ENCODE assay signal across 30 cellular contexts in genomic region chr10:110939419-110939818, GRCh38.
"Had no signal": no experiment of that assay in that cellular context is flagged by ENCODE, and none has a peak within 500 bp of the region (broad histone marks: within the 10 kb centered on the region; RNA-seq: fewer than 3 reads in every experiment).

No MANE protein-coding gene starts in this region.

- H3K4me2 ChIP-seq: neural progenitor cell had no signal

- H3K27ac Mint-ChIP-seq: naive thymus-derived CD4-positive, alpha-beta T cell; natural killer cell; nephron progenitor cell; neural progenitor cell; progenitor cell of endocrine pancreas; stimulated activated effector memory CD8-positive, alpha-beta T cell treated with anti-CD3 and anti-CD28 coated beads, Interleukin-12 subunit alpha, Interleukin-12 subunit beta, amount 100 ng/mL, for 72 hours; stimulated activated naive B cell treated with anti-CD40 and anti-IgM and Interleukin-4, amounts not matched to agents 10 μg/mL and 1 μg/mL and 100 μg/mL, for 72 hours; stimulated activated naive CD8-positive, alpha-beta T cell treated with anti-CD3 and anti-CD28 coated beads, Interleukin-15, Interleukin-2, amounts not matched to agents 100 ng/mL and 50 ng/mL, for 24 hours had no signal

- FAIRE-seq: small intestine, urothelium cell line had no signal

- H3K4me3 Mint-ChIP-seq: naive thymus-derived CD4-positive, alpha-beta T cell; natural killer cell; nephron progenitor cell; neural progenitor cell; stimulated activated effector memory CD8-positive, alpha-beta T cell treated with anti-CD3 and anti-CD28 coated beads, Interleukin-12 subunit alpha, Interleukin-12 subunit beta, amount 100 ng/mL, for 72 hours; stimulated activated naive B cell treated with anti-CD40 and anti-IgM and Interleukin-4, amounts not matched to agents 10 μg/mL and 1 μg/mL and 100 μg/mL, for 72 hours; stimulated activated naive CD8-positive, alpha-beta T cell treated with anti-CD3 and anti-CD28 coated beads, Interleukin-15, Interleukin-2, amounts not matched to agents 100 ng/mL and 50 ng/mL, for 24 hours had no signal

- H3K27me3 ChIP-seq: neural progenitor cell, ovary, right lobe of liver, sigmoid colon, suprapubic skin, testis, tibial artery, transverse colon, upper lobe of left lung, vagina had no signal

- H3K9ac ChIP-seq: neural progenitor cell, parathyroid adenoma had no signal

- H2AFZ ChIP-seq: neural progenitor cell, parathyroid adenoma had no signal

- H3K4me1 ChIP-seq: neural progenitor cell, parathyroid adenoma, psoas muscle, right lobe of liver, testis had no signal

- DNase-seq: naive thymus-derived CD4-positive, alpha-beta T cell; natural killer cell; nephron progenitor cell; occipital lobe; ovary; posterior cingulate gyrus; psoas muscle; right cardiac atrium; right lobe of liver; sigmoid colon; small intestine; stimulated activated CD4-positive, alpha-beta T cell treated with anti-CD3 and anti-CD28 coated beads, Interleukin-15, amount 100 ng/mL, for 24 hours; stimulated activated CD4-positive, alpha-beta T cell treated with anti-CD3 and anti-CD28 coated beads, Interleukin-2, amount 100 ng/mL, for 24 hours; stimulated activated CD4-positive, alpha-beta T cell treated with anti-CD3 and anti-CD28 coated beads, Interleukin-2, amount 100 ng/mL, for 48 hours; stimulated activated CD4-positive, alpha-beta T cell treated with anti-CD3 and anti-CD28 coated beads, Interleukin-4, amount 100 ng/mL, for 24 hours; stimulated activated naive B cell treated with anti-CD40 and anti-IgM and Interleukin-4, amounts not matched to agents 10 μg/mL and 1 μg/mL and 100 μg/mL, for 72 hours; stimulated activated naive CD4-positive, alpha-beta T cell treated with Interleukin-2 at 50 U/mL for 16 hours; substantia nigra; testis; tibial artery; transverse colon; upper lobe of left lung had no signal

- ATAC-seq: naive thymus-derived CD4-positive, alpha-beta T cell; natural killer cell; psoas muscle; right cardiac atrium; right lobe of liver; stimulated activated effector memory CD8-positive, alpha-beta T cell treated with anti-CD3 and anti-CD28 coated beads, Interleukin-12 subunit alpha, Interleukin-12 subunit beta, amount 100 ng/mL, for 72 hours; stimulated activated naive B cell treated with anti-CD40 and anti-IgM and Interleukin-4, amounts not matched to agents 10 μg/mL and 1 μg/mL and 100 μg/mL, for 72 hours had no signal

- H3K9me3 ChIP-seq: ovary, psoas muscle, right lobe of liver, sigmoid colon, suprapubic skin, testis, tibial artery, transverse colon, upper lobe of left lung, vagina had no signal

- H3K27me3 Mint-ChIP-seq: naive thymus-derived CD4-positive, alpha-beta T cell; progenitor cell of endocrine pancreas; stimulated activated naive B cell treated with anti-CD40 and anti-IgM and Interleukin-4, amounts not matched to agents 10 μg/mL and 1 μg/mL and 100 μg/mL, for 72 hours; stimulated activated naive CD8-positive, alpha-beta T cell treated with anti-CD3 and anti-CD28 coated beads, Interleukin-15, Interleukin-2, amounts not matched to agents 100 ng/mL and 50 ng/mL, for 24 hours had no signal

- H3K4me1 Mint-ChIP-seq: nephron progenitor cell, neural progenitor cell had no signal

- H3K4me3 ChIP-seq: neural progenitor cell, ovary, psoas muscle, right lobe of liver, sigmoid colon, suprapubic skin, testis, tibial artery, transverse colon, upper lobe of left lung, vagina had no signal

- H3K27ac ChIP-seq: neural progenitor cell, ovary, parathyroid adenoma, psoas muscle, right lobe of liver, sigmoid colon, suprapubic skin, testis, tibial artery, transverse colon, upper lobe of left lung, vagina had no signal

- H3K36me3 ChIP-seq: neural progenitor cell, ovary, right lobe of liver, sigmoid colon, transverse colon, upper lobe of left lung, vagina had no signal
